Comparison of ENCODE assay signal across 10 cellular contexts in the genomic region with DNA sequence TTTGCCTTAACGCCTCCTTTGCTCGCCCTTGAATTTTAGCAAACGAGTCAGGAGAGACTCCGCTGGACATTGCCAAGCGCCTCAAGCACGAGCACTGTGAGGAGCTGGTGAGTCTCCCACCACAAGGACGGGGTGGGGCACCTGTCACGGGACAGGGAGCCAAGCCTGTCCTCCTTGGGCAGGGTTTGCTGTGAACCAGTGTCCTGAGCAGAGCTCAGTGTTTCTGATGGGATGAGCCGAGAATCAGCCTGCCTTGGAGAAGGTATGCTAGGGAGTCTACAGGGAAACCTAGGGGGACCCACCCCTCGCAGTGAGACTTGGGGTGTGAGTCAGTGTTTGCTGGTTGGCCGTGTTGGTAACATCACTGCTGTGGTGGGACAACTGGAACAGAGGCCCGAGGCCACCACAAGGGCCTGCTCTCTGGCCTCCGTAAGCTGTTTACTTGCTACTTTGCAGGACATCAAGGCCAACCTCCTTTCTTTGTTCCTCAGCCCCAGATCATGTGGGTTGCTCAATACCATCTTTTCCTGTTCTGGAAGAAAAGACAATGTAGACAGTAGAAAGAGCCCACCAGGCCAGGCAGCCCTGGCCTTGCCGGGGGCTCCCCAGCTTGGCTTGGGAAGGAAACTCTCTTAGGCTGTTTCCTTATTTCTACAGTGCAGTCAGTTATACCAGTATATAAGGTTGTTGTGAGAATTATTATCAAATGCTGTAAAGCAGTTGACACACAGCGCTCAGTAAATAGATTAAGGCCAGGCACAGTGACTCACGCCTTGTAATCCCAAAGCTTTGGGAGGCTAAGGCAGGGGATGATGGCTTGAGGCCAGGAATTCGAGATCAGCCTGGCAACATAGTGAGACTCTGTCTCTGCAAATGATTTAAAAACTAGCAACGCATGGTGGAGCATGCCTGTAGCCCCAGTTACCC. TPM values are rescaled to one million over a fixed set of nuclear protein-coding genes. Genes with fewer than 3 reads are reported as not detected.
DNase-seq lines count a peak whose midpoint lies in the region; ATAC-seq, FAIRE-seq and TF ChIP-seq lines count a peak whose summit lies in the region.
"Had no signal": no experiment of that assay in that cellular context is flagged by ENCODE, and none has a peak within 500 bp of the region (broad histone marks: within the 10 kb centered on the region; RNA-seq: fewer than 3 reads in every experiment).

No MANE protein-coding gene starts in this region.

- H3K4me3 ChIP-seq in HFF-Myc (replicated peaks; ENCODE audit: low read depth, low read length) (no peak overlapping the region), K562 (no peak overlapping the region)

- TF ChIP-seq CTCF in HFF-Myc (IDR thresholded peaks at IDR 0.05; ENCODE audit: low read depth, low read length, missing control alignments): no peak
- no peak for TF ChIP-seq CTCF in K562 (IDR thresholded peaks at IDR 0.05 in 2 of 3, conservative IDR thresholded peaks at IDR 0.05 in 1 of 3; ENCODE audit: insufficient read depth in 2 of 3, low read depth in 1 of 3, low read length in 3 of 3)

- 0 out of 4 replicates have a peak overlapping the region, but pooled peaks of 1 of the 2 experiments have one; percentile 33 for H3K9ac ChIP-seq in K562 (ENCODE audit: insufficient read depth in 1 of 2, low read depth in 2 of 2, low read length in 2 of 2)

- FAIRE-seq in K562 (lab: Jason Lieb, UNC): peak; percentile 75

- in situ Hi-C loops in K562 (cut with MboI): no loop called here

- peak overlapping the region; percentile 10; the same call in 1 of the 2 replicates for H2AFZ ChIP-seq in K562 (ENCODE audit: low read depth, low read length)

- no peaks in the 10 kb centered on the region for H3K36me3 ChIP-seq in K562 (ENCODE audit: control insufficient read depth, insufficient read depth, low read length)

- WGBS in K562 (ENCODE audit: insufficient coverage, low coverage, missing lambda C conversion rate): 60% methylated on average over 18 of the region's 18 CpGs

- H3K27ac ChIP-seq in K562 (ENCODE audit: extremely low read depth, low read depth, low read length): no peak overlapping the region

- ATAC-seq in K562 (no peak), HG03457 (IDR thresholded peaks at IDR 0.05; ENCODE audit: unreplicated experiment) (no peak)

- CTCF ChIA-PET in K562 (lab: Yijun Ruan, JAX; ENCODE audit: low intra/inter-chr PET ratio): no interaction called here

- POLR2A ChIA-PET in K562 (lab: Yijun Ruan, JAX): interaction anchor here (0.6 to 1.1 kb wide), 4 partner anchors 12 to 174 kb away, joined by 3 to 4 read pairs (median 4); a partner anchor contains a TSS

- no peak overlapping the region for H3K4me2 ChIP-seq in K562 (ENCODE audit: insufficient read depth, low read length)

- no peaks in the 10 kb centered on the region for H3K79me2 ChIP-seq in K562 (ENCODE audit: control insufficient read depth, insufficient read depth, low read length)

- H3K4me1 ChIP-seq in K562 (replicated peaks in 1 of 2; ENCODE audit: control insufficient read depth in 2 of 2, insufficient read depth in 2 of 2, low read length in 2 of 2): peaks cover 4 to 7% of the 10 kb centered on the region in 2 experiments; a peak in 3 of 5 replicates

- intact Hi-C loops in K562 (cut with micrococcal nuclease): no loop called here

- no peak for TF ChIP-seq POLR2A in K562 (conservative IDR thresholded peaks at IDR 0.05)

- H3K9me3 ChIP-seq in K562 (replicated peaks; ENCODE audit: control insufficient read depth, insufficient read depth, low read depth, low read length): no peaks in the 10 kb centered on the region

- H4K20me1 ChIP-seq in K562 (replicated peaks; ENCODE audit: control insufficient read depth, insufficient read depth, low read length): no peaks in the 10 kb centered on the region

- TF ChIP-seq RAD21 in K562 (CRISPR knock-in tag; conservative IDR thresholded peaks at IDR 0.05 in 1 of 2, IDR thresholded peaks at IDR 0.05 in 1 of 2): no peak

- no peaks in the 10 kb centered on the region for H3K9me1 ChIP-seq in K562 (ENCODE audit: control insufficient read depth, insufficient read depth, low read length)

- DNase-seq in HFF-Myc (ENCODE audit: extremely low read depth, low read depth) (peak; percentile 85), K562 (ENCODE audit: extremely low read depth in 1 of 4, low spot score in 3 of 4) (no peak), hepatic stellate cell (ENCODE audit: low spot score) (peak; percentile 60), stromal cell of bone marrow (ENCODE audit: low read depth) (peak; percentile 79), NCI-H510A (lab: John Stamatoyannopoulos, UW) (no peak), NCI-H345 (lab: John Stamatoyannopoulos, UW) (no peak)
- DNase-seq in stimulated activated CD4-positive, alpha-beta T cell treated with anti-CD3 and anti-CD28 coated beads, Interleukin-1b, Interleukin-23, amount 100 ng/mL, for 48 hours: no peak
- DNase-seq: activated gamma-delta T cell, OCI-M1 had no signal

- no TSS peak for BruUV-seq in K562 (replicated peaks; lab: Mats Ljungman, UMichigan)

- no peak for TF ChIP-seq EP300 in K562 (IDR thresholded peaks at IDR 0.05; ENCODE audit: low read length)

- H3K27me3 ChIP-seq in K562 (ENCODE audit: control insufficient read depth in 2 of 2, insufficient read depth in 2 of 2, low read length in 2 of 2): peaks cover 0 to 11% of the 10 kb centered on the region in 2 experiments; a peak in 2 of 5 replicates

TF ChIP-seq in K562, 482 proteins besides CTCF, POLR2A, EP300 and RAD21 (continues in another document):
- TF ChIP-seq NFIC (IDR thresholded peaks at IDR 0.05) (peak; percentile 61), NUFIP1 (IDR thresholded peaks at IDR 0.05; ENCODE audit: partially characterized antibody) (no peak), JUN (IDR thresholded peaks at IDR 0.05; ENCODE audit: borderline replicate concordance, low read depth, low read length) (peak; percentile 58; the same call in 1 of the 2 replicates), JUN (CRISPR knock-in tag; IDR thresholded peaks at IDR 0.05; ENCODE audit: borderline replicate concordance) (no peak), SNRNP70 (optimal IDR thresholded peaks at IDR 0.05; ENCODE audit: low read depth, low read length) (no peak), ILK (tag; IDR thresholded peaks at IDR 0.05; ENCODE audit: borderline replicate concordance, low read depth) (no peak), NR2C1 (IDR thresholded peaks at IDR 0.05) (no peak), NR2C1 (tag; IDR thresholded peaks at IDR 0.05) (no peak), WHSC1 (IDR thresholded peaks at IDR 0.05; ENCODE audit: low read length) (no peak), FOXJ3 (CRISPR knock-in tag; IDR thresholded peaks at IDR 0.05) (no peak), CEBPB (tag; IDR thresholded peaks at IDR 0.05) (peak; percentile 53)

RNA-seq across cellular contexts. Expression of a gene that starts 42.4 kb away (rescaled TPM):
- 25.1 and 41.2 TPM in 2 replicates for total RNA-seq in K562 (2011; cell fraction: chromatin; rRNA removed; ENCODE audit: low replicate concordance)
- total RNA-seq in K562 (2011; cell fraction: nucleolus; rRNA removed): 12.7 and 15.7 TPM in 2 replicates
- 28.8 TPM in 2 replicates for total RNA-seq in K562 (2011; cell fraction: nucleoplasm; rRNA removed)
- 45.6 and 49.9 TPM in 2 replicates for total RNA-seq in K562 (2014; rRNA removed)
- total RNA-seq in K562 (2014; rRNA removed; fragmentation: Illumina TruSeq; extraction: Trizol): 45.7 and 56.2 TPM in 2 replicates
- 39.2 and 44.1 TPM in 2 replicates for total RNA-seq in K562 (2015; rRNA removed; fragmentation: Illumina TruSeq; extraction: Trizol)
- total RNA-seq in K562 (2021): 94.3 and 99.4 TPM in 2 replicates
- 64.0 and 95.3 TPM in 2 replicates for polyA plus RNA-seq in K562 (2011; rRNA removed)
- 35.4 and 40.8 TPM in 2 replicates for polyA plus RNA-seq in K562 (2011; cell fraction: cytosol; rRNA removed)
- polyA plus RNA-seq in K562 (2011; cell fraction: nucleus; rRNA removed): 28.1 and 35.0 TPM in 2 replicates
- 51.3 and 95.2 TPM in 2 replicates for polyA plus RNA-seq in K562 (2012)
- polyA plus RNA-seq in K562 (2014; fragmentation: Illumina TruSeq; extraction: Trizol): 55.2 and 59.8 TPM in 2 replicates
- 10 to 100 TPM; 37.8 to 50.4 TPM for polyA plus RNA-seq in K562 (2014; fragmentation: Nextera tagmentation; extraction: Ambion mirVana)
- polyA plus RNA-seq in K562 (2014; rRNA removed): 66.3 and 72.1 TPM in 2 replicates
- polyA minus RNA-seq in K562 (2011; rRNA and poly(A)+ RNA removed): 27.7 and 38.9 TPM in 2 replicates
- polyA minus RNA-seq in K562 (2011; cell fraction: cytosol; rRNA and poly(A)+ RNA removed): 12.0 and 16.9 TPM in 2 replicates
- polyA minus RNA-seq in K562 (2011; cell fraction: nucleus; rRNA and poly(A)+ RNA removed): 7.1 and 12.2 TPM in 2 replicates

RNA-seq across cellular contexts. Expression of a gene that starts 42.5 kb away (rescaled TPM):
- total RNA-seq in K562 (2011; cell fraction: chromatin; rRNA removed; ENCODE audit: low replicate concordance): 41.0 and 77.7 TPM in 2 replicates
- total RNA-seq in K562 (2011; cell fraction: nucleolus; rRNA removed): 20.5 and 21.1 TPM in 2 replicates
- total RNA-seq in K562 (2011; cell fraction: nucleoplasm; rRNA removed): 28.6 and 37.0 TPM in 2 replicates
- total RNA-seq in K562 (2014; rRNA removed) (59.8 and 79.0 TPM in 2 replicates), K562 (2014; rRNA removed; fragmentation: Illumina TruSeq; extraction: Trizol) (117 and 123 TPM in 2 replicates), K562 (2015; rRNA removed; fragmentation: Illumina TruSeq; extraction: Trizol) (115 and 121 TPM in 2 replicates), K562 (2021) (77.2 and 80.7 TPM in 2 replicates)
- polyA plus RNA-seq in K562 (2011; rRNA removed) (44.1 and 59.3 TPM in 2 replicates), K562 (2014; fragmentation: Illumina TruSeq; extraction: Trizol) (94.5 and 105 TPM in 2 replicates), K562 (2014; fragmentation: Nextera tagmentation; extraction: Ambion mirVana) (100 to 1,000 TPM in 1 of 2 experiments, 10 to 100 TPM in 1; 98.4 to 151 TPM), K562 (2014; rRNA removed) (54.2 and 55.0 TPM in 2 replicates)
- 14.8 and 36.5 TPM in 2 replicates for polyA plus RNA-seq in K562 (2011; cell fraction: cytosol; rRNA removed)
- 41.1 and 55.6 TPM in 2 replicates for polyA plus RNA-seq in K562 (2011; cell fraction: nucleus; rRNA removed)
- 81.0 and 95.1 TPM in 2 replicates for polyA plus RNA-seq in K562 (2012)
- polyA minus RNA-seq in K562 (2011; rRNA and poly(A)+ RNA removed): 93.3 and 95.1 TPM in 2 replicates
- 47.0 and 49.4 TPM in 2 replicates for polyA minus RNA-seq in K562 (2011; cell fraction: cytosol; rRNA and poly(A)+ RNA removed)
- 28.9 and 47.3 TPM in 2 replicates for polyA minus RNA-seq in K562 (2011; cell fraction: nucleus; rRNA and poly(A)+ RNA removed)

Comparison
In these comparisons a context has a peak if more than half of its experiments do, and no peak if none do; other contexts are left out.
1. DNase-seq: peak in HFF-Myc (single experiment), hepatic stellate cell (single experiment) and stromal cell of bone marrow (single experiment); none in K562 (0 of 4), NCI-H510A (single experiment), stimulated activated CD4-positive, alpha-beta T cell treated with anti-CD3 and anti-CD28 coated beads, Interleukin-1b, Interleukin-23, amount 100 ng/mL, for 48 hours (single experiment) and NCI-H345 (single experiment).